ENCODE assay signal across 1 cellular context in genomic region chr19:3470500-3471128, GRCh38.
TF ChIP-seq lines count a peak whose summit lies in the region.

No MANE protein-coding gene starts in this region.

TF ChIP-seq in A549, 52 proteins besides CTCF, POLR2A, EP300 and RAD21:
- no peak for TF ChIP-seq EHF (CRISPR knock-in tag; IDR thresholded peaks at IDR 0.05)
- TF ChIP-seq PBX3 (IDR thresholded peaks at IDR 0.05): 0 out of 2 replicates have a peak, but pooled peaks have one; percentile 23
